ENCODE assay signal across 26 cellular contexts in the genomic region with DNA sequence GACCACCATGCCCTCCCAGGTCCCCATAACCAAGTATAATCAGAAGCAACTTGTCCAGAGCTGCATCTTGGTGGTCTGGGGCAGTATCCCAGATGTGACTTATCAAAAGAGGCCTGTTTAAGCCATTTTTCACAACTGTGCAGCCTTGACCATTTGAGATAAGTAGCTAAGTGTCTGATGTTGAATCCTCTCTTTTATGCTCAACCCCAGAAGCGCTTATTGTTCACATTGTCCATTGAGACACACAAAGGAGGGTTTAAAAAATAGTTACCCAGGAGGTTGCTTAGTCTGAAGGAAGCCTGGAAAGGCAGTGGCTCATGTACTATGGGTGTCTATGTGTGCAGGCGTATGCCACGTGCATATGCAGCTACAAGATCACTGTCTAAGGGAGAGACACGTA. TPM values are rescaled to one million over a fixed set of nuclear protein-coding genes. Genes with fewer than 3 reads are reported as not detected.
DNase-seq lines count a peak whose midpoint lies in the region; ATAC-seq and TF ChIP-seq lines count a peak whose summit lies in the region.
"Had no signal": no experiment of that assay in that cellular context is flagged by ENCODE, and none has a peak within 500 bp of the region (broad histone marks: within the 10 kb centered on the region; RNA-seq: fewer than 3 reads in every experiment).

No MANE protein-coding gene starts in this region.

- H3K27ac ChIP-seq in angular gyrus (ENCODE audit: low read depth, low read length): peak overlapping the region; percentile 88
- H3K27ac ChIP-seq: C4-2B, PC-9, SJCRH30 had no signal

- intact Hi-C loops in left colon (cut with DNase I, micrococcal nuclease): no loop called here

- H3K36me3 Mint-ChIP-seq in neural crest cell (ENCODE audit: low read depth): no peaks in the 10 kb centered on the region
- H3K36me3 Mint-ChIP-seq: CD8-positive, alpha-beta memory T cell had no signal

- H3K4me1 Mint-ChIP-seq in neural crest cell: peaks cover 14% of the 10 kb centered on the region
- H3K4me1 Mint-ChIP-seq: B cell; CD8-positive, alpha-beta memory T cell had no signal

- TF ChIP-seq CTCF in neural crest cell (conservative IDR thresholded peaks at IDR 0.05): no peak

- H3K27me3 Mint-ChIP-seq in neural crest cell (ENCODE audit: low read depth): no peaks in the 10 kb centered on the region

- H3K4me3 Mint-ChIP-seq in neural crest cell: no peak overlapping the region
- H3K4me3 Mint-ChIP-seq: B cell; CD8-positive, alpha-beta memory T cell had no signal

- H3K27ac Mint-ChIP-seq in neural crest cell (ENCODE audit: unreplicated experiment): peak overlapping the region; percentile 44
- H3K27ac Mint-ChIP-seq: B cell had no signal

- ATAC-seq in left colon (no peak), GM21723 (IDR thresholded peaks at IDR 0.05; ENCODE audit: unreplicated experiment) (no peak)
- ATAC-seq: HCT116, Right ventricle myocardium inferior had no signal

- H3K9me3 Mint-ChIP-seq in neural crest cell: peaks cover 6% of the 10 kb centered on the region
- H3K9me3 Mint-ChIP-seq: CD8-positive, alpha-beta memory T cell had no signal

- DNase-seq in globus pallidus (ENCODE audit: low spot score): peak; percentile 74
- DNase-seq in neural crest cell (ENCODE audit: low read depth, low spot score): no peak
- DNase-seq in superior temporal gyrus (ENCODE audit: extremely low spot score): peak; percentile 61
- DNase-seq in left colon: no peak
- no peak for DNase-seq in NCI-H2029 treated with DMSO at 0.1 percent for 48 hours (lab: John Stamatoyannopoulos, UW)
- DNase-seq: CD8-positive, alpha-beta memory T cell; DMS 273 treated with DMSO at 0.1 percent for 48 hours; DMS79 treated with DMSO at 0.1 percent for 48 hours; GF-D8; IMR-90; KG1; MM.1S; NCI-H2029; NCI-H446 treated with DMSO at 0.1 percent for 48 hours; NCI-H526; PC-9; SJCRH30 had no signal

RNA-seq across cellular contexts. Expression of a gene that starts 27.0 kb away (rescaled TPM):
- not detected in 2 replicates for total RNA-seq in neural crest cell
- total RNA-seq in left colon: 1 to 10 TPM in 1 of 2 donors, under 1 TPM in 1; 0.24 to 1.5 TPM
- total RNA-seq: A673, B cell, H4, IMR-90, PC-9, RPMI7951, SJCRH30 had no signal

Comparison
In these comparisons a context has a peak if more than half of its experiments do, and no peak if none do; other contexts are left out.
1. DNase-seq: peak in globus pallidus (single experiment) and superior temporal gyrus (single experiment); none in neural crest cell (single experiment), left colon (0 of 2) and NCI-H2029 treated with DMSO at 0.1 percent for 48 hours (single experiment).